7 cellular contexts compared by ENCODE assay signal in the genomic region with DNA sequence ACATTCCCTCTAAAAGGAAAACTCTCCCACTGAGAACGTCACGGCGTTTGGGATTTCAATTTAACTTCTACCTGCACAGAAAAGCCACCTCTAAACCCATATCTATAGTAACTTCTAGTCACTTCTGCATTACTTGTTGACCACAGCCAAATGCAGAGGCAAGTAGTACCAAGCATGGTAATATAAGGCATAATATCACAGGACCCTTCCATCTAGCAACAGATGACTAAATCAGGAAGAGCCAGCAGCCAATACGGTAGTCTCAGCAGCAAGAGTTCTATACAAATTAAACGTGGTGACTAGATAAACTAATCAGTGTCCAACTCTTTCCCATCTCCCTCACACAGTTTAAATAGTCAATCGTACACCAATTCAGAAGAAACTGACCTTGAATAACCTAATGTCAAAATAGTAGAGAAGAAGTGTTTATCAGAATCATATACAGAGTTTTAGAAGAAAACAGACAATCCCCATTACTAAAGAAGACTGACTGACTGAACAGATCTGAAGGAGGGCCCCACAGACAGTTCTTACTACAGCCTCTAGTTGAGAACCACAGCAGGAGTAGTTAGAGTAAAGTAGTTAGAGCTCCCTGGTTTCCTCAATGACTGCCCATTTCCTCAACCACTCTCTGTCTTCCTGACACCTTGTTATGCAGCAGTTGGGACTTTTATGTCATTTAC. TPM values are rescaled to one million over a fixed set of nuclear protein-coding genes. Genes with fewer than 3 reads are reported as not detected.
DNase-seq lines count a peak whose midpoint lies in the region; ATAC-seq and TF ChIP-seq lines count a peak whose summit lies in the region.

No MANE protein-coding gene starts in this region.

- H3K4me1 ChIP-seq in left lung (peaks cover 0 to 16% of the 10 kb centered on the region in 2 donors), testis (no peaks in the 10 kb centered on the region)

- H3K27ac ChIP-seq in left lung (peak overlapping the region in 1 of 2 donors; percentile 37), testis (no peak overlapping the region)

- H3K36me3 ChIP-seq in left lung: no peaks in the 10 kb centered on the region
- H3K36me3 ChIP-seq in testis (ENCODE audit: low read depth, missing control alignments): no peaks in the 10 kb centered on the region

- no peak overlapping the region for H3K27ac Mint-ChIP-seq in activated CD8-positive, alpha-beta T cell treated with anti-CD3 and anti-CD28 coated beads, Interleukin-2, amount 10 ng/mL, durations not matched to agents 7 days and 5 days

- in situ Hi-C loops in GM13976 (cut with MboI; ENCODE audit: low sequenced_read_pairs, unreplicated experiment): no loop called here

- 62 to 77% methylated on average over 6 of the region's 6 CpGs for WGBS in testis, 2 donors

- POLR2A ChIA-PET in activated CD8-positive, alpha-beta T cell treated with anti-CD3 and anti-CD28 coated beads, Interleukin-2, amount 10 ng/mL, durations not matched to agents 7 days and 5 days (lab: Charles Lee): no interaction called here

- H3K4me3 ChIP-seq in left lung (no peak overlapping the region), testis (no peak overlapping the region)

- peak; percentile 82 for DNase-seq in GM13976 (ENCODE audit: low spot score)
- no peak for DNase-seq in activated CD8-positive, alpha-beta T cell treated with anti-CD3 and anti-CD28 coated beads, Interleukin-2, amount 10 ng/mL, durations not matched to agents 7 days and 5 days
- DNase-seq in left lung: no peak
- no peak for DNase-seq in testis
- DNase-seq in UCSD-AML1 (lab: John Stamatoyannopoulos, UW; ENCODE audit: unreplicated experiment): no peak

- no peaks in the 10 kb centered on the region for H3K27me3 Mint-ChIP-seq in activated CD8-positive, alpha-beta T cell treated with anti-CD3 and anti-CD28 coated beads, Interleukin-2, amount 10 ng/mL, durations not matched to agents 7 days and 5 days (ENCODE audit: low read depth)

- peaks cover 13% of the 10 kb centered on the region for H3K36me3 Mint-ChIP-seq in activated CD8-positive, alpha-beta T cell treated with anti-CD3 and anti-CD28 coated beads, Interleukin-2, amount 10 ng/mL, durations not matched to agents 7 days and 5 days (ENCODE audit: low read depth)

- H3K9me3 ChIP-seq in left lung: no peaks in the 10 kb centered on the region
- H3K9me3 ChIP-seq in testis: no peaks in the 10 kb centered on the region

- no peak overlapping the region for H3K4me3 Mint-ChIP-seq in activated CD8-positive, alpha-beta T cell treated with anti-CD3 and anti-CD28 coated beads, Interleukin-2, amount 10 ng/mL, durations not matched to agents 7 days and 5 days

- H3K9me3 Mint-ChIP-seq in activated CD8-positive, alpha-beta T cell treated with anti-CD3 and anti-CD28 coated beads, Interleukin-2, amount 10 ng/mL, durations not matched to agents 7 days and 5 days (ENCODE audit: insufficient read depth): peaks cover 4% of the 10 kb centered on the region

- TF ChIP-seq POLR2A in testis (IDR thresholded peaks at IDR 0.05): no peak

- CTCF ChIA-PET in activated CD8-positive, alpha-beta T cell treated with anti-CD3 and anti-CD28 coated beads, Interleukin-2, amount 10 ng/mL, durations not matched to agents 7 days and 5 days (lab: Charles Lee): interaction anchor here (1.0 kb wide), 1 partner anchor 27 kb away, joined by 3 read pairs; no protein-coding TSS in a partner anchor

- H3K27me3 ChIP-seq in left lung: no peaks in the 10 kb centered on the region
- no peaks in the 10 kb centered on the region for H3K27me3 ChIP-seq in testis

- TF ChIP-seq CTCF in GM13976 (IDR thresholded peaks at IDR 0.05; ENCODE audit: borderline replicate concordance, control extremely low read depth, extremely low read depth, insufficient read depth, missing control alignments): no peak
- TF ChIP-seq CTCF in left lung (IDR thresholded peaks at IDR 0.05): no peak
- no peak for TF ChIP-seq CTCF in testis (IDR thresholded peaks at IDR 0.05)

- peaks cover 18% of the 10 kb centered on the region for H3K4me1 Mint-ChIP-seq in activated CD8-positive, alpha-beta T cell treated with anti-CD3 and anti-CD28 coated beads, Interleukin-2, amount 10 ng/mL, durations not matched to agents 7 days and 5 days (ENCODE audit: low read depth)

- intact Hi-C loops in left lung (cut with DNase I) (no loop called here), testis (cut with DNase I; ENCODE audit: low total_unique reads) (no loop called here)

- ATAC-seq in GM21515 (IDR thresholded peaks at IDR 0.05; ENCODE audit: unreplicated experiment): peak; percentile 99
- ATAC-seq in HG03565 (IDR thresholded peaks at IDR 0.05; ENCODE audit: unreplicated experiment): peak; percentile 99
- ATAC-seq in activated CD8-positive, alpha-beta T cell treated with anti-CD3 and anti-CD28 coated beads, Interleukin-2, amount 10 ng/mL, durations not matched to agents 7 days and 5 days: peak; percentile 63
- ATAC-seq in left lung: peak; percentile 84

RNA-seq across cellular contexts. Expression of gene MEMO1, which starts 30.0 kb away (rescaled TPM):
- total RNA-seq in activated CD8-positive, alpha-beta T cell treated with anti-CD3 and anti-CD28 coated beads, Interleukin-2, amount 10 ng/mL, durations not matched to agents 7 days and 5 days: 10 to 100 TPM; 50.5 to 51.5 TPM
- total RNA-seq in left lung: 10 to 100 TPM; 38.2 to 47.3 TPM
- 10 to 100 TPM; 59.9 to 61.1 TPM for total RNA-seq in testis
- 167 TPM for polyA plus RNA-seq in testis (ENCODE audit: insufficient read depth, low read depth, low replicate concordance)

RNA-seq across cellular contexts. Expression of gene DPY30, which starts 58.8 kb away (rescaled TPM):
- 10 to 100 TPM; 70.0 to 71.3 TPM for total RNA-seq in activated CD8-positive, alpha-beta T cell treated with anti-CD3 and anti-CD28 coated beads, Interleukin-2, amount 10 ng/mL, durations not matched to agents 7 days and 5 days
- total RNA-seq in left lung: 10 to 100 TPM; 58.0 to 64.1 TPM
- 10 to 100 TPM; 31.8 to 37.2 TPM for total RNA-seq in testis
- polyA plus RNA-seq in testis (ENCODE audit: insufficient read depth, low read depth, low replicate concordance): 53.7 TPM
